ENCODE assay signal across 1 cellular context in the genomic region with DNA sequence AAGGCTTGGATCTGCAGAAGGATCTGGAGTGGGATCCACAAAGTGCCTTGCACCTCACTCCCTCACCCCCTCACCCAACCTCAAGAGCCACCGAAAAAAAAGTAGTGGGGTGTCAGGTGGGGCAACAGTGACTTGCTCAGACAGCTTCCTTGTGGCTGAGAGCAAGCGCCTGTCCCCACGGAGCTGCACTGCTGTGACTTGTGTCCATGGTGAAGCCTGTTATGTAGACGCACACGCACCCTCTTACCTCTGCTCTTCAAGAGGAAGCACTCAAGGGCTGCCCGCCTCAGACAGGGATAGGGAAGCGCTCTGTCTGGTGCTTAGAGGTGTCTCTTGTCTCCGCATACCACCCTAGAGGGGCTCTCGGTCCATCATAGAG.
TF ChIP-seq lines count a peak whose summit lies in the region.

No MANE protein-coding gene starts in this region.

TF ChIP-seq in H1, 55 proteins besides CTCF, POLR2A, EP300 and RAD21:
- TF ChIP-seq JUN (IDR thresholded peaks at IDR 0.05; ENCODE audit: low read depth, low read length) (no peak), SRF (IDR thresholded peaks at IDR 0.05; ENCODE audit: low read depth, low read length) (no peak), RXRA (IDR thresholded peaks at IDR 0.05; ENCODE audit: insufficient read depth, low read depth, low read length) (no peak), SUZ12 (IDR thresholded peaks at IDR 0.05; ENCODE audit: low read length) (peak; percentile 8; the same call in 1 of the 2 replicates), TAF1 (IDR thresholded peaks at IDR 0.05; ENCODE audit: low read depth, low read length) (no peak), KDM5A (IDR thresholded peaks at IDR 0.05; ENCODE audit: low read length) (no peak), NRF1 (IDR thresholded peaks at IDR 0.05; ENCODE audit: low read depth, low read length) (no peak), ASH2L (IDR thresholded peaks at IDR 0.05; ENCODE audit: low read length) (no peak), CREB1 (IDR thresholded peaks at IDR 0.05) (no peak)
